In the genomic region with DNA sequence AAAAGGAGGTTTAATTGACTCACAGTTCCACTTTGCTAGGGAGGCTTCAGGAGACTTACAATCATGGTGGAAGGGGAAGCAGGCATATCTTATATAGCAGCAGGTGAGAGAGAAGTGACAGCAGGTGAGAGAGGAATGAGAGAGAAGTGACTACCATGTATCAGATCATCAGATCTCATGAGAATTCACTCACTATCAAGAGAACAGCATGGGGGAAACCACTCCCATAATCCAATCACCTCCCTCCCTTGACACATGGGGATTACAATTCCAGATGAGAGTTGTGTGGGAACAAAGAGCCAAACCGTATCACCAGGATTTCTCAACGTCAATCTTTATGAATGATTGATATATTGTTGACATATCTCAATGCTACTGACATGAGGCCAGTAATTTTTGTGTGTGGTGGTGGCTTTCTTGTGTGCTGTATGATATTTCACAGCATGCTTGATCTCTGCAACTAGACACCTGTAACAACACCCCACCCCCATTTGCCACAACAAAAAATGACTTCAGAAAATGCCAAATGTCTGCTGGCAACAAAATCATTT, we compare ENCODE assay signal across 5 cellular contexts.
"Had no signal": no experiment of that assay in that cellular context is flagged by ENCODE, and none has a peak within 500 bp of the region (broad histone marks: within the 10 kb centered on the region; RNA-seq: fewer than 3 reads in every experiment).

No MANE protein-coding gene starts in this region.

- ATAC-seq: GM23338, K562 had no signal

- H3K4me3 ChIP-seq: GM23338, K562 had no signal

- DNase-seq: H9, HCEC 1CT, IMR-90 had no signal

- H3K4me2 ChIP-seq: GM23338 had no signal
